ENCODE assay signal across 2 cellular contexts in genomic region chr11:111795333-111795985, GRCh38.
TF ChIP-seq lines count a peak whose summit lies in the region.

No MANE protein-coding gene starts in this region.

TF ChIP-seq in H1, 55 proteins besides CTCF, POLR2A, EP300 and RAD21:
- TF ChIP-seq MAFK (IDR thresholded peaks at IDR 0.05; ENCODE audit: low read depth, low read length) (peak; percentile 99), TBP (IDR thresholded peaks at IDR 0.05; ENCODE audit: low read depth, low read length) (no peak)

TF ChIP-seq in HepG2, 621 proteins besides CTCF, POLR2A, EP300 and RAD21:
- TF ChIP-seq ZNF678 (CRISPR knock-in tag; IDR thresholded peaks at IDR 0.05) (no peak), SYNCRIP (IDR thresholded peaks at IDR 0.05; ENCODE audit: insufficient read depth, low read depth, low read length) (no peak), ZNF543 (CRISPR knock-in tag; IDR thresholded peaks at IDR 0.05) (no peak), HNF1B (CRISPR knock-in tag; IDR thresholded peaks at IDR 0.05) (no peak), CEBPB (IDR thresholded peaks at IDR 0.05; ENCODE audit: borderline replicate concordance, low read depth, low read length) (peak; percentile 65; the same call in 1 of the 2 replicates), TP53 (CRISPR knock-in tag; conservative IDR thresholded peaks at IDR 0.05) (no peak), ZNF7 (CRISPR knock-in tag; IDR thresholded peaks at IDR 0.05) (no peak), FOXA3 (CRISPR knock-in tag; IDR thresholded peaks at IDR 0.05) (0 out of 2 replicates have a peak, but pooled peaks have one; percentile 12), MAFK (conservative IDR thresholded peaks at IDR 0.05 in 1 of 2, IDR thresholded peaks at IDR 0.05 in 1 of 2; ENCODE audit: low read length in 2 of 2) (peak; percentile 100), ZNF20 (CRISPR knock-in tag; IDR thresholded peaks at IDR 0.05) (no peak), RARA (CRISPR knock-in tag; IDR thresholded peaks at IDR 0.05) (0 out of 2 replicates have a peak, but pooled peaks have one; percentile 11), HMG20A (CRISPR knock-in tag; IDR thresholded peaks at IDR 0.05; ENCODE audit: borderline replicate concordance) (0 out of 2 replicates have a peak, but pooled peaks have one; percentile 18), ARID5B (CRISPR knock-in tag; IDR thresholded peaks at IDR 0.05) (peak; percentile 20; the same call in 1 of the 2 replicates), FOSL2 (CRISPR knock-in tag; IDR thresholded peaks at IDR 0.05) (peak; percentile 65), GATAD2A (CRISPR knock-in tag; IDR thresholded peaks at IDR 0.05) (peak; percentile 39; the same call in 1 of the 2 replicates), MAFF (IDR thresholded peaks at IDR 0.05; ENCODE audit: low read depth, low read length) (peak; percentile 100), PAF1 (CRISPR knock-in tag; IDR thresholded peaks at IDR 0.05) (no peak)
- TF ChIP-seq, protein P1, sequence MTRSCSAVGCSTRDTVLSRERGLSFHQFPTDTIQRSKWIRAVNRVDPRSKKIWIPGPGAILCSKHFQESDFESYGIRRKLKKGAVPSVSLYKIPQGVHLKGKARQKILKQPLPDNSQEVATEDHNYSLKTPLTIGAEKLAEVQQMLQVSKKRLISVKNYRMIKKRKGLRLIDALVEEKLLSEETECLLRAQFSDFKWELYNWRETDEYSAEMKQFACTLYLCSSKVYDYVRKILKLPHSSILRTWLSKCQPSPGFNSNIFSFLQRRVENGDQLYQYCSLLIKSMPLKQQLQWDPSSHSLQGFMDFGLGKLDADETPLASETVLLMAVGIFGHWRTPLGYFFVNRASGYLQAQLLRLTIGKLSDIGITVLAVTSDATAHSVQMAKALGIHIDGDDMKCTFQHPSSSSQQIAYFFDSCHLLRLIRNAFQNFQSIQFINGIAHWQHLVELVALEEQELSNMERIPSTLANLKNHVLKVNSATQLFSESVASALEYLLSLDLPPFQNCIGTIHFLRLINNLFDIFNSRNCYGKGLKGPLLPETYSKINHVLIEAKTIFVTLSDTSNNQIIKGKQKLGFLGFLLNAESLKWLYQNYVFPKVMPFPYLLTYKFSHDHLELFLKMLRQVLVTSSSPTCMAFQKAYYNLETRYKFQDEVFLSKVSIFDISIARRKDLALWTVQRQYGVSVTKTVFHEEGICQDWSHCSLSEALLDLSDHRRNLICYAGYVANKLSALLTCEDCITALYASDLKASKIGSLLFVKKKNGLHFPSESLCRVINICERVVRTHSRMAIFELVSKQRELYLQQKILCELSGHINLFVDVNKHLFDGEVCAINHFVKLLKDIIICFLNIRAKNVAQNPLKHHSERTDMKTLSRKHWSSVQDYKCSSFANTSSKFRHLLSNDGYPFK (CRISPR knock-in tag; IDR thresholded peaks at IDR 0.05; ENCODE audit: borderline replicate concordance): no peak
- TF ChIP-seq, protein P2, sequence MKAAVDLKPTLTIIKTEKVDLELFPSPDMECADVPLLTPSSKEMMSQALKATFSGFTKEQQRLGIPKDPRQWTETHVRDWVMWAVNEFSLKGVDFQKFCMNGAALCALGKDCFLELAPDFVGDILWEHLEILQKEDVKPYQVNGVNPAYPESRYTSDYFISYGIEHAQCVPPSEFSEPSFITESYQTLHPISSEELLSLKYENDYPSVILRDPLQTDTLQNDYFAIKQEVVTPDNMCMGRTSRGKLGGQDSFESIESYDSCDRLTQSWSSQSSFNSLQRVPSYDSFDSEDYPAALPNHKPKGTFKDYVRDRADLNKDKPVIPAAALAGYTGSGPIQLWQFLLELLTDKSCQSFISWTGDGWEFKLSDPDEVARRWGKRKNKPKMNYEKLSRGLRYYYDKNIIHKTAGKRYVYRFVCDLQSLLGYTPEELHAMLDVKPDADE (CRISPR knock-in tag; IDR thresholded peaks at IDR 0.05): no peak
